Comparison of ENCODE assay signal across 10 cellular contexts in the genomic region with DNA sequence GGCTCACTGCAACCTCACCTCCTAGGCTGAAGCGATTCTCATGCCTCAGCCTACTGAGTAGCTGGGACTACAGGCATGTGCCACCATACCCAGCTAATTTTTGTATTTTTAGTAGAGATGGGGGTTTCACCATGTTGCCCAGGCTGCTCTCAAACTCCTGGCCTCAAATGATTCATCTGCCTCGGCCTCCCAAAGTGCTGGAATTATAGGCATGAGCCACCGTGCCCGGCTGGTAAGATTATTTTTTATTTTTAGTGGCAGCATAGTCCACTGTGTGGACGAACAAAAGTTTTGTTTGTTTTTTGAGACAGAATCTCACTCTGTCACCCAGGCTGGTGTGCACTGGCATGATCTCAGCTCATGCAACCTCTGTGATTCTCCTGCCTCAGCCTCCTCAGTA. TPM values are rescaled to one million over a fixed set of nuclear protein-coding genes. Genes with fewer than 3 reads are reported as not detected.
DNase-seq lines count a peak whose midpoint lies in the region; ATAC-seq and TF ChIP-seq lines count a peak whose summit lies in the region.
"Not testable (repeated sequence)": the region's sequence is repeated elsewhere in the genome, so short reads cannot be mapped to it uniquely, and the experiment has no call there.
"Had no signal": no experiment of that assay in that cellular context is flagged by ENCODE, and none has a peak within 500 bp of the region (broad histone marks: within the 10 kb centered on the region; RNA-seq: fewer than 3 reads in every experiment).

No MANE protein-coding gene starts in this region.

- H3K4me1 ChIP-seq in Panc1 (ENCODE audit: control insufficient read depth, insufficient read depth, low read length) (peaks cover 41% of the 10 kb centered on the region), SK-N-SH (ENCODE audit: control insufficient read depth in 1 of 2, insufficient read depth in 2 of 2, low read depth in 1 of 2, low read length in 1 of 2) (peaks cover 11 to 12% of the 10 kb centered on the region in 2 experiments; a peak in 3 of 4 replicates), ascending aorta (peaks cover 5 to 20% of the 10 kb centered on the region in 2 donors), endodermal cell (ENCODE audit: control insufficient read depth, insufficient read depth, low read length) (peaks cover 11% of the 10 kb centered on the region), thoracic aorta (ENCODE audit: control insufficient read depth in 1 of 2, low read depth in 2 of 2) (peaks cover 15 to 32% of the 10 kb centered on the region in 2 donors)

- not testable (repeated sequence) for TF ChIP-seq RAD21 in SK-N-SH (IDR thresholded peaks at IDR 0.05; ENCODE audit: low read length)

- not testable (repeated sequence) for H3K9me2 ChIP-seq in SK-N-SH

- not testable (repeated sequence) for H3K4me3 ChIP-seq in Panc1 (ENCODE audit: low read depth in 2 of 2, low read length in 2 of 2); SK-N-SH (ENCODE audit: low read depth in 2 of 2, low read length in 1 of 2); ascending aorta; endodermal cell (ENCODE audit: low read length); thoracic aorta

- H3K27ac ChIP-seq in Panc1 (ENCODE audit: low read length), result peak overlapping the region; percentile 5; the same call in 1 of the 2 replicates
- H3K27ac ChIP-seq in SK-N-SH (ENCODE audit: low read depth in 2 of 2, low read length in 1 of 2); endodermal cell (ENCODE audit: low read depth, low read length): not testable (repeated sequence)
- peak overlapping the region; percentile 83; the same call in 1 of the 2 replicates for H3K27ac ChIP-seq in VCaP
- H3K27ac ChIP-seq in ascending aorta, result peak overlapping the region; percentile 10 to 47
- peak overlapping the region; percentile 8 to 46 for H3K27ac ChIP-seq in thoracic aorta

- WGBS in SK-N-SH (ENCODE audit: low lambda C conversion rate), result 73% methylated on average over 5 of the region's 5 CpGs
- 96% methylated on average over 3 to 5 of the region's 5 CpGs for WGBS in endodermal cell (ENCODE audit: insufficient coverage in 1 of 2, insufficient read length in 1 of 2), 2 experiments

- not testable (repeated sequence) for H3K36me3 Mint-ChIP-seq in endodermal cell (ENCODE audit: low read depth)

- H3K4me2 ChIP-seq in SK-N-SH, result 0 out of 2 replicates have a peak overlapping the region, but pooled peaks have one; percentile 10

- peaks cover 14% of the 10 kb centered on the region for H3F3A ChIP-seq in SK-N-SH (replicated peaks; ENCODE audit: insufficient read depth)

- CTCF ChIA-PET in Panc1 (lab: Charles Lee) (interaction anchor here (0.6 kb wide), 1 partner anchor 1423 kb away, joined by 3 read pairs; no protein-coding TSS in a partner anchor), SK-N-SH (lab: Yijun Ruan, JAX) (interaction anchor here (0.7 to 12.7 kb wide), 4 partner anchors 9 to 322 kb away, joined by 3 to 209 read pairs (median 8); no protein-coding TSS in a partner anchor)

- not testable (repeated sequence) for H3K4me3 Mint-ChIP-seq in endodermal cell

- H4K20me1 ChIP-seq in SK-N-SH (ENCODE audit: insufficient read depth), result not testable (repeated sequence)

- H3K27me3 Mint-ChIP-seq in endodermal cell (ENCODE audit: insufficient read depth), result peaks cover 14% of the 10 kb centered on the region

- not testable (repeated sequence) for H3K9ac ChIP-seq in SK-N-SH; endodermal cell (ENCODE audit: extremely low read depth, low read length, poor library complexity, severe bottlenecking)

- not testable (repeated sequence) for BruUV-seq in Panc1 (replicated peaks; lab: Mats Ljungman, UMichigan)

- TF ChIP-seq EP300 in SK-N-SH (IDR thresholded peaks at IDR 0.05; ENCODE audit: borderline replicate concordance in 1 of 2, low read depth in 1 of 2, low read length in 1 of 2), result not testable (repeated sequence)

- TF ChIP-seq CTCF in Panc1 (IDR thresholded peaks at IDR 0.05); SK-N-SH (IDR thresholded peaks at IDR 0.05); VCaP (conservative IDR thresholded peaks at IDR 0.05); ascending aorta (IDR thresholded peaks at IDR 0.05); endodermal cell (conservative IDR thresholded peaks at IDR 0.05); thoracic aorta (IDR thresholded peaks at IDR 0.05): not testable (repeated sequence)

- in situ Hi-C loops in Panc1 (cut with HindIII; ENCODE audit: low pct_unique_long_range_greater_than_20kb, low sequenced_read_pairs), result not testable (repeated sequence)

- not testable (repeated sequence) for H3K9me3 ChIP-seq in Panc1 (ENCODE audit: control insufficient read depth, insufficient read depth, low read depth, low read length); SK-N-SH; ascending aorta; endodermal cell (ENCODE audit: control insufficient read depth, low read length); thoracic aorta

- intact Hi-C loops in Panc1 (cut with micrococcal nuclease; ENCODE audit: unreplicated experiment), result not testable (repeated sequence)
- intact Hi-C loops in ascending aorta (cut with DNase I), result loop anchor here (1.0 to 10.0 kb wide), 3 partner anchors 66 to 391 kb away; partner anchors contain the start of genes RCOR3 and SLC30A1

- not testable (repeated sequence) for H3K79me2 ChIP-seq in SK-N-SH (ENCODE audit: insufficient read depth)

- H3K27me3 ChIP-seq in Panc1 (ENCODE audit: control insufficient read depth, insufficient read depth, low read length); SK-N-SH (ENCODE audit: insufficient read depth); ascending aorta; endodermal cell (ENCODE audit: control insufficient read depth, insufficient read depth, low read length, poor library complexity, severe bottlenecking); thoracic aorta (replicated peaks; ENCODE audit: insufficient read depth): not testable (repeated sequence)

- peak; percentile 35 for DNase-seq in EH (ENCODE audit: low read depth)
- peak; percentile 38 for DNase-seq in M059J (ENCODE audit: low read depth)
- DNase-seq in Panc1 (ENCODE audit: low read depth, low spot score); SK-N-SH; ascending aorta (ENCODE audit: low spot score in 2 of 2); thoracic aorta (ENCODE audit: low spot score): not testable (repeated sequence)
- DNase-seq in endodermal cell, result peak; percentile 8

- H3K27ac Mint-ChIP-seq in endodermal cell, result not testable (repeated sequence)

- H2AFZ ChIP-seq in SK-N-SH (ENCODE audit: low read depth), result not testable (repeated sequence)

- H3K4me1 Mint-ChIP-seq in endodermal cell, result peaks cover 26% of the 10 kb centered on the region

- not testable (repeated sequence) for H3K9me3 Mint-ChIP-seq in endodermal cell

- ATAC-seq in Panc1, result not testable (repeated sequence)
- peak; percentile 17 for ATAC-seq in thoracic aorta (ENCODE audit: insufficient number of reproducible peaks, low FRiP score, low read depth)

- not testable (repeated sequence) for H3K36me3 ChIP-seq in Panc1 (ENCODE audit: control insufficient read depth, insufficient read depth, low read length); SK-N-SH (replicated peaks in 1 of 2; ENCODE audit: control insufficient read depth in 1 of 2, insufficient read depth in 2 of 2, low read length in 1 of 2); ascending aorta; endodermal cell (ENCODE audit: control insufficient read depth, insufficient read depth, low read length); thoracic aorta

- POLR2A ChIA-PET in Panc1 (lab: Charles Lee), result interaction anchor here (0.7 kb wide), 1 partner anchor 61 kb away, joined by 4 read pairs; no protein-coding TSS in a partner anchor
- POLR2A ChIA-PET in SK-N-SH (lab: Yijun Ruan, JAX), result not testable (repeated sequence)

RNA-seq across cellular contexts. Expression of gene NEK2, which starts 29.8 kb away (rescaled TPM):
- 35.6 and 58.6 TPM in 2 replicates for total RNA-seq in M059J (2014; rRNA removed; shearing (Covaris generic))
- total RNA-seq in Panc1 (2021; ENCODE audit: unreplicated experiment) (34.4 TPM), ascending aorta (not detected), endodermal cell (100 to 1,000 TPM in 1 of 2 donors, 10 to 100 TPM in 1; 42.3 to 101 TPM), thoracic aorta (under 1 TPM in 1 of 2 donors, not detected in 1; 0.35 TPM)
- 11.0 TPM for polyA plus RNA-seq in Panc1 (2012; ENCODE audit: insufficient read length)
- 8.2 and 9.4 TPM in 2 replicates for polyA plus RNA-seq in SK-N-SH (2012; rRNA removed)
- polyA plus RNA-seq in SK-N-SH (2012; cell fraction: cytosol; rRNA removed), result 11.5 and 12.7 TPM in 2 replicates
- polyA plus RNA-seq in SK-N-SH (2012; cell fraction: nucleus; rRNA removed), result 3.4 and 4.2 TPM in 2 replicates
- polyA plus RNA-seq in endodermal cell (2013, experiment 1 of 2), result 59.8 TPM
- polyA plus RNA-seq in endodermal cell (2013, experiment 2 of 2), result 62.4 TPM
- total RNA-seq: B cell; CD4-positive, alpha-beta T cell had no signal

Comparison
In these comparisons a context has a peak if more than half of its experiments do, and no peak if none do; other contexts are left out.
1. RNA of gene NEK2, which starts 29.8 kb away (total RNA-seq): 42.3 to 101 TPM in endodermal cell, 35.6 to 58.6 TPM in M059J and 34.4 TPM in Panc1 (single experiment); 0.35 TPM in thoracic aorta and not detected in ascending aorta (single experiment); every median in the first group is over 10 times any median in the second.